In genomic region chr11:130520231-130520630, GRCh38 we compare ENCODE assay signal across 1 cellular context.
TF ChIP-seq lines count a peak whose summit lies in the region.

No MANE protein-coding gene starts in this region.

TF ChIP-seq in H1, 55 proteins besides CTCF, POLR2A, EP300 and RAD21 (continued from another document):
- TF ChIP-seq TEAD4 (IDR thresholded peaks at IDR 0.05; ENCODE audit: low read depth, low read length), result no peak
- TF ChIP-seq PHF8 (conservative IDR thresholded peaks at IDR 0.05; ENCODE audit: low read depth, low read length), result no peak
- no peak for TF ChIP-seq TAF7 (optimal IDR thresholded peaks at IDR 0.05; ENCODE audit: borderline replicate concordance, low read depth, low read length)
- no peak for TF ChIP-seq SP1 (IDR thresholded peaks at IDR 0.05; ENCODE audit: low read depth, low read length)
- no peak for TF ChIP-seq BACH1 (IDR thresholded peaks at IDR 0.05; ENCODE audit: low read length)
- no peak for TF ChIP-seq SIN3A (conservative IDR thresholded peaks at IDR 0.05 in 1 of 2, IDR thresholded peaks at IDR 0.05 in 1 of 2; ENCODE audit: low read depth in 1 of 2, low read length in 2 of 2)
- no peak for TF ChIP-seq HDAC6 (IDR thresholded peaks at IDR 0.05; ENCODE audit: low read depth, low read length)
- no peak for TF ChIP-seq KDM1A (IDR thresholded peaks at IDR 0.05; ENCODE audit: borderline replicate concordance, low read length)
- TF ChIP-seq POLR2AphosphoS5 (IDR thresholded peaks at IDR 0.05; ENCODE audit: low read depth, low read length), result no peak
